In genomic region chr3:193648542-193649076, GRCh38 we compare ENCODE assay signal across 1 cellular context.
TF ChIP-seq lines count a peak whose summit lies in the region.

No MANE protein-coding gene starts in this region.

TF ChIP-seq in K562, 482 proteins besides CTCF, POLR2A, EP300 and RAD21 (continued from another document and continues in another):
- no peak for TF ChIP-seq ZBTB9 (CRISPR knock-in tag; IDR thresholded peaks at IDR 0.05)
- peak; percentile 33; the same call in 1 of the 2 replicates for TF ChIP-seq C11orf30 (IDR thresholded peaks at IDR 0.05; ENCODE audit: low read depth)
- TF ChIP-seq ZNF609 (CRISPR knock-in tag; IDR thresholded peaks at IDR 0.05; ENCODE audit: borderline replicate concordance), result no peak
- no peak for TF ChIP-seq NEUROD1 (IDR thresholded peaks at IDR 0.05; ENCODE audit: borderline replicate concordance, low read depth, low read length, partially characterized antibody)
- no peak for TF ChIP-seq ZKSCAN3 (CRISPR knock-in tag; IDR thresholded peaks at IDR 0.05)
- TF ChIP-seq PKNOX1 (IDR thresholded peaks at IDR 0.05), result peak; percentile 71
- no peak for TF ChIP-seq XRCC3 (IDR thresholded peaks at IDR 0.05)
- no peak for TF ChIP-seq AFF4 (CRISPR knock-in tag; IDR thresholded peaks at IDR 0.05)
- TF ChIP-seq ZNF561 (CRISPR knock-in tag; conservative IDR thresholded peaks at IDR 0.05), result no peak
- peak; percentile 69 for TF ChIP-seq MAFG (tag; conservative IDR thresholded peaks at IDR 0.05)
- no peak for TF ChIP-seq E4F1 (CRISPR knock-in tag; IDR thresholded peaks at IDR 0.05; ENCODE audit: borderline replicate concordance)
- no peak for TF ChIP-seq ZNF444 (CRISPR knock-in tag; IDR thresholded peaks at IDR 0.05)
- TF ChIP-seq TFE3 (CRISPR knock-in tag; IDR thresholded peaks at IDR 0.05), result no peak
- no peak for TF ChIP-seq ZNF644 (tag; IDR thresholded peaks at IDR 0.05; ENCODE audit: low read depth)
- no peak for TF ChIP-seq ZNF507 (tag; conservative IDR thresholded peaks at IDR 0.05)
- peak; percentile 29; the same call in 1 of the 2 replicates for TF ChIP-seq ZNF316 (IDR thresholded peaks at IDR 0.05)
- TF ChIP-seq MAFK (IDR thresholded peaks at IDR 0.05; ENCODE audit: low read length), result peak; percentile 6; the same call in 1 of the 2 replicates
- no peak for TF ChIP-seq CREM (IDR thresholded peaks at IDR 0.05; ENCODE audit: low read depth)
- TF ChIP-seq NFE2 (IDR thresholded peaks at IDR 0.05; ENCODE audit: low read depth), result peak; percentile 12; the same call in 1 of the 2 replicates
- no peak for TF ChIP-seq SREBF1 (IDR thresholded peaks at IDR 0.05; ENCODE audit: borderline replicate concordance, low read depth, low read length)
- no peak for TF ChIP-seq COPS2 (conservative IDR thresholded peaks at IDR 0.05)
- no peak for TF ChIP-seq ZKSCAN1 (IDR thresholded peaks at IDR 0.05; ENCODE audit: low read depth, low read length)
- TF ChIP-seq DNMT1 (IDR thresholded peaks at IDR 0.05), result no peak
- TF ChIP-seq GATA2 (CRISPR knock-in tag; IDR thresholded peaks at IDR 0.05), result no peak
- peak; percentile 52 to 53; a peak in 3 of 4 replicates for TF ChIP-seq KDM1A (IDR thresholded peaks at IDR 0.05)
- TF ChIP-seq ARID4B (CRISPR knock-in tag; IDR thresholded peaks at IDR 0.05), result no peak
- TF ChIP-seq RCOR1 (IDR thresholded peaks at IDR 0.05; ENCODE audit: borderline replicate concordance in 1 of 2, low read depth in 2 of 2, low read length in 2 of 2), result peak in 1 of 2 experiments; percentile 34; a peak in 1 of 4 replicates
- TF ChIP-seq HDAC2 (IDR thresholded peaks at IDR 0.05), result peak; percentile 24; the same call in 1 of the 2 replicates
- TF ChIP-seq POLR2H (tag; IDR thresholded peaks at IDR 0.05; ENCODE audit: low read depth), result no peak
- TF ChIP-seq JUND (IDR thresholded peaks at IDR 0.05; ENCODE audit: borderline replicate concordance, low read depth, low read length), result no peak
- no peak for TF ChIP-seq JUND (tag; IDR thresholded peaks at IDR 0.05; ENCODE audit: borderline replicate concordance, low read depth, low read length)
- no peak for TF ChIP-seq PBX2 (CRISPR knock-in tag; IDR thresholded peaks at IDR 0.05; ENCODE audit: low read depth)
- TF ChIP-seq PBX2 (tag; conservative IDR thresholded peaks at IDR 0.05; ENCODE audit: low read depth), result peak; percentile 72
